9 cellular contexts compared by ENCODE assay signal in the genomic region with DNA sequence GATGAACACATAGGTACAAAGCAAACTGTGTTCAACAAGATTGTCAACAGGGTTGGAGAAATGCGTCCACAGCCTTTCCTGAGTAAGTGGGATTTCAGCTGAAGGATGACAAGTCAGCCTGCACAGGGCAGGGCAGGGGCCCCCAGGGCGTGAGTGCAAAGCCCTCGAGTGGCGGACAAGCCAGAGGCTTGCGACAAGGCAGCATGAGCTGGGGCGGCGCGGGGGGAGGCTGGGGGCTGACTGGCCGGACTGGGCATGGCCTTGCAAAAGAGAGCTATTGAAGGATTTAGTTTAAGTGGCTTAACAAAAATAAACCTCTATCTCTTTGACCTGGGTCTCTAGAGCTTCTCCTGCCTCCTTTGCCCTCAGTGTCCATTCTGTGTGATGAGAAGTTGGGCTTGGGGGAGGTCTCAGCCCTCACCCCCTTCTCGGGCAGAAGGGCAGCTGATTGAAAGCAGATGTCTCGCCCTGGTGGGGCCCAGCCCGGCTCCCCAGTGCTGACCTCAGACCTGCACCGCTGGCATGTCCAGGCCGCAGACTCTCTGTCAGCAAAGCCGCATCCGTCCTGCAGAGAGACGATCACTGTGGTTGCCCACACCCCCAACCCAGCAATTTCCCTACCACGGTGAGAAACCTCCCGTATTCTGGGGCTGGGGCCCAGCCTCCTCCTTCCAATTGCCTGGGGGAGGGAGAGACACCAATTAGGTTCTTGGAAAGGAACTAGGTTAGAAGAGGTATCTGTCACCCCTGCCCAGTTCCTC. TPM values are rescaled to one million over a fixed set of nuclear protein-coding genes. Genes with fewer than 3 reads are reported as not detected.
DNase-seq lines count a peak whose midpoint lies in the region; ATAC-seq and TF ChIP-seq lines count a peak whose summit lies in the region.
"Had no signal": no experiment of that assay in that cellular context is flagged by ENCODE, and none has a peak within 500 bp of the region (broad histone marks: within the 10 kb centered on the region; RNA-seq: fewer than 3 reads in every experiment).

No MANE protein-coding gene starts in this region.

- ATAC-seq in PC-3: no peak

- TF ChIP-seq CTCF in PC-3 (conservative IDR thresholded peaks at IDR 0.05; ENCODE audit: low read depth, low read length): no peak
- TF ChIP-seq CTCF in colonic mucosa (IDR thresholded peaks at IDR 0.05): no peak
- TF ChIP-seq CTCF in ovary (IDR thresholded peaks at IDR 0.05): no peak
- TF ChIP-seq CTCF in osteoblast (IDR thresholded peaks at IDR 0.05; ENCODE audit: extremely low read depth, low read depth, low read length): no peak

- DNase-seq in H7 (peak; percentile 50), PC-3 (no peak), colonic mucosa (peak; percentile 20), ovary (peak in 3 of 5 donors; percentile 5 to 30 (median 12)), osteoblast (ENCODE audit: insufficient read length, low spot score, missing footprints) (no peak), HUDEP-2 (lab: John Stamatoyannopoulos, UW; ENCODE audit: unreplicated experiment in 76 of 76) (no peak), OCI-M1 (lab: John Stamatoyannopoulos, UW) (no peak)

- TF ChIP-seq POLR2A in ovary (IDR thresholded peaks at IDR 0.05): no peak

- no peaks in the 10 kb centered on the region for H3K9me3 ChIP-seq in PC-3 (ENCODE audit: low read length)
- no peaks in the 10 kb centered on the region for H3K9me3 ChIP-seq in colonic mucosa
- H3K9me3 ChIP-seq in ovary: no peaks in the 10 kb centered on the region
- no peaks in the 10 kb centered on the region for H3K9me3 ChIP-seq in osteoblast (ENCODE audit: low read depth, low read length)

- no peaks in the 10 kb centered on the region for H3F3A ChIP-seq in PC-3 (ENCODE audit: low read length, unreplicated experiment)

- peak overlapping the region; percentile 55 for H3K27ac ChIP-seq in PC-3 (ENCODE audit: low read length)
- no peak overlapping the region for H3K27ac ChIP-seq in colonic mucosa
- no peak overlapping the region for H3K27ac ChIP-seq in ovary
- H3K27ac ChIP-seq in osteoblast (ENCODE audit: low read depth, low read length): no peak overlapping the region

- POLR2A ChIA-PET in PC-3 (lab: Charles Lee; ENCODE audit: unreplicated experiment): no interaction called here

- H3K36me3 ChIP-seq in H7 (replicated peaks; ENCODE audit: control insufficient read depth, insufficient read depth, low read length) (no peaks in the 10 kb centered on the region), PC-3 (ENCODE audit: low read depth, low read length) (no peaks in the 10 kb centered on the region), colonic mucosa (no peaks in the 10 kb centered on the region), ovary (no peaks in the 10 kb centered on the region), osteoblast (ENCODE audit: insufficient read depth, low read length) (no peaks in the 10 kb centered on the region)

- CTCF ChIA-PET in PC-3 (lab: Charles Lee): interaction anchor here (0.6 kb wide), 1 partner anchor 113 kb away, joined by 4 read pairs; no protein-coding TSS in a partner anchor

- H3K4me3 ChIP-seq in H7 (ENCODE audit: insufficient read depth, low read depth, low read length) (no peak overlapping the region), PC-3 (ENCODE audit: low read length) (no peak overlapping the region), colonic mucosa (no peak overlapping the region), ovary (no peak overlapping the region), osteoblast (ENCODE audit: insufficient read depth, low read length) (no peak overlapping the region)

- no TSS peak for BruUV-seq in PC-3 (replicated peaks; lab: Mats Ljungman, UMichigan)

- WGBS in ovary, 3 donors: 87 to 89% (median 87%) methylated on average over 19 of the region's 19 CpGs

- TF ChIP-seq EP300 in ovary (IDR thresholded peaks at IDR 0.05): no peak

- H4K20me1 ChIP-seq in PC-3 (ENCODE audit: low read length): no peaks in the 10 kb centered on the region
- H4K20me1 ChIP-seq in osteoblast (ENCODE audit: insufficient read depth, low read length): no peaks in the 10 kb centered on the region

- no peak overlapping the region for H3K9ac ChIP-seq in PC-3 (ENCODE audit: low read length)
- H3K9ac ChIP-seq in colonic mucosa (ENCODE audit: low read depth in 2 of 2, low read length in 2 of 2): peak overlapping the region in 1 of 2 donors; percentile 4

- H3K79me2 ChIP-seq in PC-3 (ENCODE audit: low read length) (no peaks in the 10 kb centered on the region), osteoblast (ENCODE audit: insufficient read depth, low read length) (no peaks in the 10 kb centered on the region)

- H3K27me3 ChIP-seq in H7 (ENCODE audit: control insufficient read depth, insufficient read depth, low read length) (no peaks in the 10 kb centered on the region; the same call in 1 of the 2 replicates), PC-3 (ENCODE audit: low read length) (no peaks in the 10 kb centered on the region), colonic mucosa (no peaks in the 10 kb centered on the region), ovary (no peaks in the 10 kb centered on the region), osteoblast (ENCODE audit: insufficient read depth, low read length) (no peaks in the 10 kb centered on the region)

- no peak overlapping the region for H3K4me2 ChIP-seq in PC-3 (ENCODE audit: low read length)
- no peak overlapping the region for H3K4me2 ChIP-seq in osteoblast (ENCODE audit: insufficient read depth, low read length)

- no peak overlapping the region for H2AFZ ChIP-seq in PC-3 (ENCODE audit: low read length)
- H2AFZ ChIP-seq in osteoblast (ENCODE audit: low read length): no peak overlapping the region

- intact Hi-C loops in PC-3 (cut with micrococcal nuclease) (loop anchor here (2.0 kb wide), 1 partner anchor 41 kb away; no protein-coding TSS in a partner anchor), colonic mucosa (cut with DNase I) (no loop called here), ovary (cut with DNase I) (no loop called here)

- no peaks in the 10 kb centered on the region for H3K9me2 ChIP-seq in PC-3 (replicated peaks; ENCODE audit: low read length)

- peaks cover 54% of the 10 kb centered on the region for H3K4me1 ChIP-seq in PC-3 (ENCODE audit: insufficient read depth, low read length)
- peaks cover 11% of the 10 kb centered on the region for H3K4me1 ChIP-seq in colonic mucosa
- peaks cover 14% of the 10 kb centered on the region for H3K4me1 ChIP-seq in ovary (ENCODE audit: insufficient read depth)
- peaks cover 35% of the 10 kb centered on the region for H3K4me1 ChIP-seq in osteoblast (ENCODE audit: insufficient read depth, low read length)

RNA-seq across cellular contexts. Expression of a gene that starts 24.3 kb away (rescaled TPM):
- total RNA-seq in H7 (2014; rRNA removed; shearing (Covaris generic)): not detected in 2 replicates
- total RNA-seq in PC-3 (2014; rRNA removed) (not detected in 2 replicates), colonic mucosa (100 to 1,000 TPM; 283 to 290 TPM), ovary (1 to 10 TPM in 1 of 7 donors, under 1 TPM in 5, not detected in 1; 0.23 to 1.9 (median 0.56) TPM), osteoblast (not detected in 2 replicates)
- polyA plus RNA-seq in ovary: under 1 TPM in 1 of 2 donors, not detected in 1; 0.05 TPM
- total RNA-seq: CD8-positive, alpha-beta memory T cell; dermis microvascular lymphatic vessel endothelial cell had no signal
- polyA plus RNA-seq: CD8-positive, alpha-beta memory T cell had no signal

RNA-seq across cellular contexts. Expression of a gene that starts 47.2 kb away (rescaled TPM):
- 24.7 and 27.3 TPM in 2 replicates for total RNA-seq in H7 (2014; rRNA removed; shearing (Covaris generic))
- 76.6 and 80.9 TPM in 2 replicates for total RNA-seq in PC-3 (2014; rRNA removed)
- 10 to 100 TPM in 1 of 2 donors, 1 to 10 TPM in 1; 4.9 to 24.6 TPM for total RNA-seq in colonic mucosa
- 100 to 1,000 TPM in 5 of 7 donors, 10 to 100 TPM in 2; 75.8 to 278 (median 135) TPM for total RNA-seq in ovary
- 100 to 1,000 TPM; 229 to 234 TPM for polyA plus RNA-seq in ovary
- 49.9 and 50.1 TPM in 2 replicates for total RNA-seq in osteoblast

Comparison
In these comparisons a context has a peak if more than half of its experiments do, and no peak if none do; other contexts are left out.
1. DNase-seq: peak in H7 (single experiment), colonic mucosa (single experiment) and ovary (3 of 5); none in PC-3 (single experiment), osteoblast (single experiment), HUDEP-2 (0 of 76) and OCI-M1 (single experiment).
2. RNA of a gene that starts 24.3 kb away (total RNA-seq): 283 to 290 TPM in colonic mucosa; 0.23 to 1.9 TPM in ovary, not detected in H7, not detected in PC-3 and not detected in osteoblast; every median in the first group is over 10 times any median in the second.